8 cellular contexts compared by ENCODE assay signal in genomic region chr20:44310664-44311639, GRCh38. TPM values are rescaled to one million over a fixed set of nuclear protein-coding genes. Genes with fewer than 3 reads are reported as not detected.
A peak's percentile ranks its signal among the peaks of the same experiment; 100 is the strongest.
DNase-seq lines count a peak whose midpoint lies in the region; ATAC-seq lines count a peak whose summit lies in the region.

Gene FITM2, minus strand, starts transcription at chr20:44311202. Its CDS starts 54 bp downstream, at chr20:44311148.

- no peaks in the 10 kb centered on the region for H3K36me3 ChIP-seq in muscle layer of colon (ENCODE audit: insufficient read depth, low read length)

- peak within 1 kb of the TSS; percentile 90 for H3K4me3 Mint-ChIP-seq in activated T-cell treated with anti-CD3 and anti-CD28 coated beads, Interleukin-2, amount 50 U/mL, for 24 hours

- peaks cover 15% of the 10 kb centered on the region for H3K36me3 Mint-ChIP-seq in activated T-cell treated with anti-CD3 and anti-CD28 coated beads, Interleukin-2, amount 50 U/mL, for 24 hours (ENCODE audit: low read depth)

- H3K27me3 ChIP-seq in muscle layer of colon (ENCODE audit: control insufficient read depth in 1 of 2, insufficient read depth in 2 of 2, low read length in 2 of 2): no peaks in the 10 kb centered on the region

- H3K4me3 ChIP-seq in Jurkat, Clone E6-1 (ENCODE audit: low read length): peak within 1 kb of the TSS; percentile 96
- peak within 1 kb of the TSS; percentile 66 to 96 for H3K4me3 ChIP-seq in muscle layer of colon (ENCODE audit: low read depth in 1 of 2, low read length in 2 of 2)

- H3K9ac ChIP-seq in muscle layer of colon (ENCODE audit: low read length): peak within 1 kb of the TSS; percentile 78

- H3K4me1 ChIP-seq in muscle layer of colon (ENCODE audit: insufficient read depth, low read length): peaks cover 11% of the 10 kb centered on the region

- H3K27ac Mint-ChIP-seq in activated T-cell treated with anti-CD3 and anti-CD28 coated beads, Interleukin-2, amount 50 U/mL, for 24 hours: peak within 1 kb of the TSS; percentile 95

- H3K27ac ChIP-seq in muscle layer of colon (ENCODE audit: low read depth, low read length): peak within 1 kb of the TSS; percentile 70

- no peaks in the 10 kb centered on the region for H3K9me3 ChIP-seq in muscle layer of colon (ENCODE audit: low read length)

- no peaks in the 10 kb centered on the region for H3K9me3 Mint-ChIP-seq in activated T-cell treated with anti-CD3 and anti-CD28 coated beads, Interleukin-2, amount 50 U/mL, for 24 hours

- peaks cover 22% of the 10 kb centered on the region for H3K4me1 Mint-ChIP-seq in activated T-cell treated with anti-CD3 and anti-CD28 coated beads, Interleukin-2, amount 50 U/mL, for 24 hours (ENCODE audit: low read depth)

- peak; percentile 94 for DNase-seq in DMS53 treated with DMSO at 0.1 percent for 48 hours (lab: John Stamatoyannopoulos, UW; ENCODE audit: unreplicated experiment)
- peak; percentile 91 for DNase-seq in Jurkat, Clone E6-1 (ENCODE audit: low read depth, low spot score)
- DNase-seq in OCI-M2 (lab: John Stamatoyannopoulos, UW; ENCODE audit: unreplicated experiment): peak; percentile 81
- DNase-seq in activated T-cell treated with anti-CD3 and anti-CD28 coated beads, Interleukin-2, amount 50 U/mL, for 24 hours: peak; percentile 98
- peak; percentile 95 to 96 for DNase-seq in stimulated activated CD8-positive, alpha-beta memory T cell treated with anti-CD3 and anti-CD28 coated beads, Interleukin-7, amount 100 ng/mL, for 1 hour (ENCODE audit: low read depth in 2 of 2)

- ATAC-seq in GM21619 (IDR thresholded peaks at IDR 0.05; ENCODE audit: unreplicated experiment): peak; percentile 84
- peak; percentile 99 for ATAC-seq in esophagus mucosa

- H3K27me3 Mint-ChIP-seq in activated T-cell treated with anti-CD3 and anti-CD28 coated beads, Interleukin-2, amount 50 U/mL, for 24 hours: no peaks in the 10 kb centered on the region

RNA-seq across cellular contexts. Expression of gene FITM2, which starts in this region (rescaled TPM):
- 1.7 TPM for polyA plus RNA-seq in Jurkat, Clone E6-1 (2012; ENCODE audit: insufficient read depth, insufficient read length)
- total RNA-seq in esophagus mucosa: 3.8 TPM

Comparison
In these comparisons a context has a peak if more than half of its experiments do, and no peak if none do; other contexts are left out.
1. Peak in every context shown above with its lines: DNase-seq, ATAC-seq, H3K4me3 ChIP-seq and H3K27ac ChIP-seq.